In genomic region chr4:6992728-6993655, GRCh38 we compare ENCODE assay signal across 10 cellular contexts. TPM values are rescaled to one million over a fixed set of nuclear protein-coding genes. Genes with fewer than 3 reads are reported as not detected.
DNase-seq lines count a peak whose midpoint lies in the region; ATAC-seq and TF ChIP-seq lines count a peak whose summit lies in the region.
"Had no signal": no experiment of that assay in that cellular context is flagged by ENCODE, and none has a peak within 500 bp of the region (broad histone marks: within the 10 kb centered on the region; RNA-seq: fewer than 3 reads in every experiment).

No MANE protein-coding gene starts in this region.

- H3K9ac ChIP-seq in MM.1S (ENCODE audit: low read length) (peak overlapping the region; percentile 50), trophoblast cell (ENCODE audit: low read length) (no peak overlapping the region)

- peak; percentile 48 for DNase-seq in GM12865 (ENCODE audit: low read depth)
- peak; percentile 78 for DNase-seq in MM.1S
- DNase-seq in trophoblast cell: peak; percentile 9 to 54
- no peak for DNase-seq in dedifferentiated amniotic fluid mesenchymal stem cell (ENCODE audit: extremely low spot score)
- DNase-seq in SKM-1 treated with dmso at 0.1 percent for 144 hours (lab: John Stamatoyannopoulos, UW; ENCODE audit: unreplicated experiment): no peak
- DNase-seq in NCI-H446 (lab: John Stamatoyannopoulos, UW): no peak
- DNase-seq: heart left ventricle had no signal

- H4K12ac ChIP-seq in trophoblast cell (ENCODE audit: low read depth, low read length): no peak overlapping the region

- peaks cover 54% of the 10 kb centered on the region for H3K4me1 Mint-ChIP-seq in brain

- H3K9me3 ChIP-seq in MM.1S (replicated peaks; ENCODE audit: insufficient read depth, low read length) (no peaks in the 10 kb centered on the region), trophoblast cell (ENCODE audit: insufficient read depth, low read depth, low read length) (no peaks in the 10 kb centered on the region)
- H3K9me3 ChIP-seq: heart left ventricle had no signal

- H2BK5ac ChIP-seq in trophoblast cell (ENCODE audit: low read depth, low read length, poor library complexity): no peak overlapping the region

- H3K4me3 Mint-ChIP-seq in brain: peak overlapping the region in 1 of 5 experiments; percentile 45

- no peak overlapping the region for H4K8ac ChIP-seq in trophoblast cell (ENCODE audit: low read depth, low read length)

- H2AFZ ChIP-seq in MM.1S (ENCODE audit: low read length) (no peak overlapping the region), trophoblast cell (ENCODE audit: insufficient read depth, low read length, poor library complexity) (no peak overlapping the region)

- H3K18ac ChIP-seq in trophoblast cell (ENCODE audit: low read length): no peak overlapping the region

- no peaks in the 10 kb centered on the region for H3K27me3 ChIP-seq in MM.1S (replicated peaks; ENCODE audit: insufficient read depth, low read length)
- no peaks in the 10 kb centered on the region for H3K27me3 ChIP-seq in trophoblast cell (ENCODE audit: insufficient read depth, low read length)
- H3K27me3 ChIP-seq: heart left ventricle had no signal

- H3K79me2 ChIP-seq in MM.1S (ENCODE audit: low read length): peaks cover 88% of the 10 kb centered on the region
- peaks cover 2% of the 10 kb centered on the region for H3K79me2 ChIP-seq in trophoblast cell (ENCODE audit: control insufficient read depth, insufficient read depth, low read length, poor library complexity)

- H3K4me3 ChIP-seq in GM12865 (ENCODE audit: low read depth, low read length) (no peak overlapping the region), MM.1S (ENCODE audit: low read length) (peak overlapping the region; percentile 35), trophoblast cell (ENCODE audit: low read depth, low read length) (no peak overlapping the region)
- H3K4me3 ChIP-seq: heart left ventricle had no signal

- peaks cover 20% of the 10 kb centered on the region for H3K36me3 ChIP-seq in MM.1S (replicated peaks; ENCODE audit: insufficient read depth, low read length)
- peaks cover 10% of the 10 kb centered on the region in 2 experiments for H3K36me3 ChIP-seq in trophoblast cell (ENCODE audit: control insufficient read depth in 1 of 2, insufficient read depth in 2 of 2, low read length in 2 of 2)

- no peaks in the 10 kb centered on the region for H3K27me3 Mint-ChIP-seq in brain

- no peak overlapping the region for H2BK12ac ChIP-seq in trophoblast cell (ENCODE audit: low read length)

- H3K14ac ChIP-seq in trophoblast cell (ENCODE audit: low read length): no peak overlapping the region

- no CpG with 5 or more reads among the region's 13 CpGs for WGBS in trophoblast cell (ENCODE audit: extremely low coverage, insufficient coverage, insufficient read length)

- peaks cover 37% of the 10 kb centered on the region for H3F3A ChIP-seq in MM.1S (ENCODE audit: insufficient read depth, low read length)

- H4K91ac ChIP-seq in trophoblast cell (ENCODE audit: low read depth, low read length): no peak overlapping the region

- TF ChIP-seq CTCF in GM12865 (IDR thresholded peaks at IDR 0.05; ENCODE audit: insufficient read depth, low read depth, low read length, missing control alignments) (no peak), MM.1S (IDR thresholded peaks at IDR 0.05; ENCODE audit: low read length) (no peak), brain (conservative IDR thresholded peaks at IDR 0.05) (no peak)

- peaks cover 51% of the 10 kb centered on the region for H3K4me1 ChIP-seq in MM.1S (ENCODE audit: low read length)
- peaks cover 8 to 9% of the 10 kb centered on the region in 2 experiments for H3K4me1 ChIP-seq in trophoblast cell (ENCODE audit: control insufficient read depth in 1 of 2, insufficient read depth in 2 of 2, low read length in 2 of 2)

- H3K27ac ChIP-seq in MM.1S (ENCODE audit: low read length) (peak overlapping the region; percentile 98), trophoblast cell (ENCODE audit: low read depth, low read length) (no peak overlapping the region)

- no peak overlapping the region for H2AK5ac ChIP-seq in trophoblast cell (ENCODE audit: low read length)

- H4K20me1 ChIP-seq in MM.1S (ENCODE audit: insufficient read depth, low read length): no peaks in the 10 kb centered on the region

- no peak overlapping the region for H2BK120ac ChIP-seq in trophoblast cell (ENCODE audit: insufficient read depth, low read length, poor library complexity)

- H3K79me1 ChIP-seq in trophoblast cell (ENCODE audit: low read length): no peaks in the 10 kb centered on the region

- H3K36me3 Mint-ChIP-seq in brain: peaks cover 32% of the 10 kb centered on the region

- H3K23ac ChIP-seq in trophoblast cell (ENCODE audit: low read length): no peak overlapping the region

- no peaks in the 10 kb centered on the region for H3K9me3 Mint-ChIP-seq in brain

- no peak for ATAC-seq in HG03108 (IDR thresholded peaks at IDR 0.05; ENCODE audit: unreplicated experiment)
- ATAC-seq: right cardiac atrium had no signal

- H3K4ac ChIP-seq in trophoblast cell (ENCODE audit: low read depth, low read length): no peak overlapping the region

- H3K4me2 ChIP-seq in MM.1S (ENCODE audit: low read depth, low read length) (peak overlapping the region; percentile 91), trophoblast cell (ENCODE audit: low read length) (no peak overlapping the region)

- no peaks in the 10 kb centered on the region for H3K9me2 ChIP-seq in MM.1S (replicated peaks; ENCODE audit: insufficient read depth, low read length)

- peak overlapping the region; percentile 46 to 76 (median 67) for H3K27ac Mint-ChIP-seq in brain

RNA-seq across cellular contexts. Expression of gene TADA2B, which starts 50.2 kb away (rescaled TPM):
- 14.1 TPM for polyA plus RNA-seq in brain (ENCODE audit: insufficient read depth, low read depth, low replicate concordance)
- polyA plus RNA-seq in trophoblast cell (2013): 10.9 and 11.0 TPM in 2 replicates

Comparison
In these comparisons a context has a peak if more than half of its experiments do, and no peak if none do; other contexts are left out.
1. DNase-seq: peak in GM12865 (single experiment), MM.1S (single experiment) and trophoblast cell (2 of 2); none in dedifferentiated amniotic fluid mesenchymal stem cell (single experiment), SKM-1 treated with dmso at 0.1 percent for 144 hours (single experiment) and NCI-H446 (0 of 2).